10 cellular contexts compared by ENCODE assay signal in genomic region chrX:115234220-115234557, GRCh38. TPM values are rescaled to one million over a fixed set of nuclear protein-coding genes. Genes with fewer than 3 reads are reported as not detected.
DNase-seq lines count a peak whose midpoint lies in the region; ATAC-seq and TF ChIP-seq lines count a peak whose summit lies in the region.
"Had no signal": no experiment of that assay in that cellular context is flagged by ENCODE, and none has a peak within 500 bp of the region (broad histone marks: within the 10 kb centered on the region; RNA-seq: fewer than 3 reads in every experiment).

No MANE protein-coding gene starts in this region.

- H3K27me3 ChIP-seq in HAP-1 (ENCODE audit: low read depth) (no peaks in the 10 kb centered on the region), kidney epithelial cell (ENCODE audit: control insufficient read depth, insufficient read depth, low read length) (peaks cover 5% of the 10 kb centered on the region), spleen (replicated peaks in 1 of 7) (peaks cover 0 to 18% (median 0%) of the 10 kb centered on the region in 7 donors)

- in situ Hi-C loops in HAP-1 (cut with MboI; ENCODE audit: low sequenced_read_pairs), result no loop called here

- H3K27ac ChIP-seq in spleen (peak overlapping the region in 2 of 8 donors; percentile 68 to 76), substantia nigra (ENCODE audit: low read depth, low read length, poor library complexity, severe bottlenecking) (no peak overlapping the region)

- 3 to 25% (median 4%) methylated on average over 8 of the region's 8 CpGs for WGBS in spleen, 5 donors

- H3K36me3 ChIP-seq in HAP-1 (replicated peaks), result no peaks in the 10 kb centered on the region
- H3K36me3 ChIP-seq in kidney epithelial cell (ENCODE audit: control insufficient read depth, insufficient read depth, low read length), result no peaks in the 10 kb centered on the region
- H3K36me3 ChIP-seq in spleen, result no peaks in the 10 kb centered on the region

- TF ChIP-seq CTCF in cardiac fibroblast (IDR thresholded peaks at IDR 0.05; ENCODE audit: low read depth, low read length) (no peak), kidney epithelial cell (IDR thresholded peaks at IDR 0.05; ENCODE audit: insufficient read depth, low read length, poor library complexity, severe bottlenecking) (no peak), spleen (IDR thresholded peaks at IDR 0.05 in 8 of 11, conservative IDR thresholded peaks at IDR 0.05 in 3 of 11) (no peak)

- no peak for TF ChIP-seq POLR2A in spleen (IDR thresholded peaks at IDR 0.05)

- H3K9me3 ChIP-seq in HAP-1 (no peaks in the 10 kb centered on the region), spleen (no peaks in the 10 kb centered on the region)

- intact Hi-C loops in spleen (cut with DNase I; ENCODE audit: low total_unique reads), result no loop called here

- no peak for ATAC-seq in GM21515 (IDR thresholded peaks at IDR 0.05; ENCODE audit: unreplicated experiment)

- no peak for DNase-seq in HAP-1 (ENCODE audit: low spot score in 2 of 2)
- no peak for DNase-seq in cardiac fibroblast (ENCODE audit: low read depth in 2 of 2)
- no peak for DNase-seq in kidney epithelial cell (ENCODE audit: low read depth)
- no peak for DNase-seq in spleen
- no peak for DNase-seq in SW480 (ENCODE audit: low spot score)
- no peak for DNase-seq in substantia nigra (lab: John Stamatoyannopoulos, UW)
- no peak for DNase-seq in activated effector memory CD4-positive, alpha-beta T cell treated with anti-CD3 and anti-CD28 coated beads, Interleukin-2, amount 50 U/mL, for 16 hours
- DNase-seq: NCI-H2029 treated with DMSO at 0.1 percent for 48 hours had no signal

- H3K4me1 ChIP-seq in HAP-1 (peaks cover 34% of the 10 kb centered on the region), spleen (no peaks in the 10 kb centered on the region)

- H3K4me3 ChIP-seq in HAP-1, result peak overlapping the region; percentile 73
- peak overlapping the region; percentile 54 to 69 for H3K4me3 ChIP-seq in cardiac fibroblast (replicated peaks in 1 of 2; ENCODE audit: low read depth in 2 of 2, low read length in 2 of 2)
- peak overlapping the region; percentile 70 for H3K4me3 ChIP-seq in kidney epithelial cell (ENCODE audit: low read depth, low read length)
- H3K4me3 ChIP-seq in spleen, result peak overlapping the region in 6 of 8 donors; percentile 30 to 65 (median 42)

RNA-seq across cellular contexts. Expression of gene LRCH2, which starts 0.3 kb away (rescaled TPM):
- 3.7 and 5.1 TPM in 2 replicates for total RNA-seq in kidney epithelial cell
- 1 to 10 TPM; 2.5 to 4.0 (median 3.1) TPM for total RNA-seq in spleen
- 1 to 10 TPM in 1 of 3 donors, under 1 TPM in 2; 0.39 to 1.6 (median 0.47) TPM for polyA plus RNA-seq in spleen

RNA-seq across cellular contexts. Expression of gene RBMXL3, which starts 45.0 kb away (rescaled TPM):
- total RNA-seq in kidney epithelial cell, result not detected in 2 replicates
- not detected for total RNA-seq in spleen
- not detected for polyA plus RNA-seq in spleen
- total RNA-seq: subcutaneous adipose tissue had no signal

RNA-seq across cellular contexts. Expression of gene LUZP4, which starts 55.3 kb away (rescaled TPM):
- total RNA-seq in kidney epithelial cell (not detected in 2 replicates), spleen (not detected)
- not detected for polyA plus RNA-seq in spleen
- total RNA-seq: subcutaneous adipose tissue had no signal
